ENCODE assay signal across 8 cellular contexts in the genomic region with DNA sequence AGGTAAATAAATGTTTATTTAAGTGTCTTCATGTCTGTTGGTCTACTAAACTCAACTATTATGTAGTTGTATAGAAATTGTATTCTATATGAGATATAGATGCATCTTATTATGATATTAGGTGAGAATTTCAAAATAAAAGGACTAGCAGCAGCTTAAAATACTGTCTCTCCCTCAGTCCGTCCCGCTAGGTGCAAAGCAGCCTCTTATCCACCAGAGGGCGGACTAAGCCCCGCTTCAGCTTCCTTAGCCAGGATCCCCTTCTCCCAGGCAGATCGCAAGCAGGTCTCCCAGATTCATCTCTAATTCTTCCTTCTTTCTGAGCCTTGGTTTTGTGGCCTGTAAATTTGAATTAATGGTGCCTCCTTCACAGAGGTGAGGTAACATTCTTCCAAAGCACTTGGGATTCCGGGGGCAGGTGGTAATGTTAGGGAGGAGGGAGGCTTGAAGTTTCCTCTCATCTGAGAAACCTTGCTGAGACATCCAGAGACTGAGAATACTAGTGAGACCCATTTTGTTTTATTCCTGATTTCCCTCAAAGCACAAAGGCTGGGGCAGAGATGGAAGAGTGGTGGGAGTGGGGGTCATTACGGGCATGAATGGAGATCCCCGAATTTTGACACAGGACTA. TPM values are rescaled to one million over a fixed set of nuclear protein-coding genes. Genes with fewer than 3 reads are reported as not detected.
DNase-seq lines count a peak whose midpoint lies in the region; ATAC-seq and TF ChIP-seq lines count a peak whose summit lies in the region.

No MANE protein-coding gene starts in this region.

- H3K36me3 ChIP-seq in Panc1 (ENCODE audit: control insufficient read depth, insufficient read depth, low read length): no peaks in the 10 kb centered on the region
- H3K36me3 ChIP-seq in trophoblast cell (ENCODE audit: control insufficient read depth in 1 of 2, insufficient read depth in 2 of 2, low read length in 2 of 2): no peaks in the 10 kb centered on the region
- H3K36me3 ChIP-seq in aorta (ENCODE audit: control insufficient read depth in 1 of 2, insufficient read depth in 2 of 2, low read length in 1 of 2): no peaks in the 10 kb centered on the region

- no CpG with 5 or more reads among the region's 8 CpGs for WGBS in trophoblast cell (ENCODE audit: extremely low coverage, insufficient coverage, insufficient read length)
- 24 to 26% methylated on average over 8 of the region's 8 CpGs for WGBS in aorta, 2 donors

- no peak overlapping the region for H3K18ac ChIP-seq in trophoblast cell (ENCODE audit: low read length)

- peak; percentile 16 for DNase-seq in DMS79 (lab: John Stamatoyannopoulos, UW)
- DNase-seq in HT1080 (ENCODE audit: low read depth): peak; percentile 77
- peak; percentile 64 for DNase-seq in Panc1 (ENCODE audit: low read depth, low spot score)
- peak; percentile 46 for DNase-seq in activated naive CD4-positive, alpha-beta T cell treated with Interleukin-2 at 50 U/mL for 16 hours
- DNase-seq in glomerular endothelial cell (ENCODE audit: extremely low read depth, low read depth, low spot score): peak; percentile 37
- peak; percentile 51 to 83 for DNase-seq in trophoblast cell
- DNase-seq in aorta: peak in 1 of 2 donors; percentile 77

- intact Hi-C loops in Panc1 (cut with micrococcal nuclease; ENCODE audit: unreplicated experiment) (loop anchor here (1.0 kb wide), 1 partner anchor 107 kb away; no protein-coding TSS in a partner anchor), aorta (cut with DNase I) (loop anchor here (1.0 to 2.0 kb wide), 2 partner anchors 107 to 108 kb away; no protein-coding TSS in a partner anchor)

- H2AK5ac ChIP-seq in trophoblast cell (ENCODE audit: low read length): no peak overlapping the region

- peak; percentile 84 for ATAC-seq in GM21367 (IDR thresholded peaks at IDR 0.05; ENCODE audit: unreplicated experiment)
- ATAC-seq in Panc1: peak; percentile 95
- ATAC-seq in aorta (ENCODE audit: low FRiP score): peak; percentile 84

- no peaks in the 10 kb centered on the region for H3K4me1 ChIP-seq in Panc1 (ENCODE audit: control insufficient read depth, insufficient read depth, low read length)
- H3K4me1 ChIP-seq in trophoblast cell (ENCODE audit: control insufficient read depth in 1 of 2, insufficient read depth in 2 of 2, low read length in 2 of 2): no peaks in the 10 kb centered on the region
- H3K4me1 ChIP-seq in aorta (ENCODE audit: control insufficient read depth in 1 of 2, insufficient read depth in 2 of 2, low read length in 2 of 2): no peaks in the 10 kb centered on the region

- peak; percentile 90 for TF ChIP-seq CTCF in Panc1 (IDR thresholded peaks at IDR 0.05)

- POLR2A ChIA-PET in Panc1 (lab: Charles Lee): no interaction called here

- H4K12ac ChIP-seq in trophoblast cell (ENCODE audit: low read depth, low read length): no peak overlapping the region

- no peak overlapping the region for H3K4me2 ChIP-seq in trophoblast cell (ENCODE audit: low read length)

- H2BK12ac ChIP-seq in trophoblast cell (ENCODE audit: low read length): no peak overlapping the region

- no peaks in the 10 kb centered on the region for H3K27me3 ChIP-seq in Panc1 (ENCODE audit: control insufficient read depth, insufficient read depth, low read length)
- H3K27me3 ChIP-seq in trophoblast cell (ENCODE audit: insufficient read depth, low read length): no peaks in the 10 kb centered on the region
- H3K27me3 ChIP-seq in aorta (ENCODE audit: control insufficient read depth in 1 of 2, insufficient read depth in 2 of 2, low read length in 1 of 2): no peaks in the 10 kb centered on the region

- no TSS peak for BruUV-seq in Panc1 (replicated peaks; lab: Mats Ljungman, UMichigan)

- H2AFZ ChIP-seq in trophoblast cell (ENCODE audit: insufficient read depth, low read length, poor library complexity): no peak overlapping the region

- CTCF ChIA-PET in Panc1 (lab: Charles Lee): interaction anchor here (0.5 to 2.2 kb wide), 9 partner anchors 12 to 322 kb away, joined by 3 to 12 read pairs (median 4); no protein-coding TSS in a partner anchor

- H3K23ac ChIP-seq in trophoblast cell (ENCODE audit: low read length): no peak overlapping the region

- H3K9me3 ChIP-seq in Panc1 (ENCODE audit: control insufficient read depth, insufficient read depth, low read depth, low read length): no peaks in the 10 kb centered on the region
- H3K9me3 ChIP-seq in trophoblast cell (ENCODE audit: insufficient read depth, low read depth, low read length): peaks cover under 1% of the 10 kb centered on the region
- peaks cover 1% of the 10 kb centered on the region for H3K9me3 ChIP-seq in aorta (ENCODE audit: control insufficient read depth, low read length)

- no peaks in the 10 kb centered on the region for H3K79me1 ChIP-seq in trophoblast cell (ENCODE audit: low read length)

- no peak overlapping the region for H3K4me3 ChIP-seq in Panc1 (ENCODE audit: low read depth in 2 of 2, low read length in 2 of 2)
- H3K4me3 ChIP-seq in trophoblast cell (ENCODE audit: low read depth, low read length): no peak overlapping the region
- no peak overlapping the region for H3K4me3 ChIP-seq in aorta (ENCODE audit: low read length in 2 of 2)

- in situ Hi-C loops in Panc1 (cut with HindIII; ENCODE audit: low pct_unique_long_range_greater_than_20kb, low sequenced_read_pairs): no loop called here

- H3K79me2 ChIP-seq in trophoblast cell (ENCODE audit: control insufficient read depth, insufficient read depth, low read length, poor library complexity): no peaks in the 10 kb centered on the region

- no peak overlapping the region for H4K8ac ChIP-seq in trophoblast cell (ENCODE audit: low read depth, low read length)

- no peak overlapping the region for H3K9ac ChIP-seq in trophoblast cell (ENCODE audit: low read length)

- H2BK120ac ChIP-seq in trophoblast cell (ENCODE audit: insufficient read depth, low read length, poor library complexity): no peak overlapping the region

- H3K27ac ChIP-seq in Panc1 (ENCODE audit: low read length) (no peak overlapping the region), trophoblast cell (ENCODE audit: low read depth, low read length) (no peak overlapping the region), aorta (ENCODE audit: low read depth in 1 of 2, low read length in 2 of 2) (no peak overlapping the region)

- H3K4ac ChIP-seq in trophoblast cell (ENCODE audit: low read depth, low read length): no peak overlapping the region

- no peak overlapping the region for H2BK5ac ChIP-seq in trophoblast cell (ENCODE audit: low read depth, low read length, poor library complexity)

- no peak overlapping the region for H4K91ac ChIP-seq in trophoblast cell (ENCODE audit: low read depth, low read length)

- no peak overlapping the region for H3K14ac ChIP-seq in trophoblast cell (ENCODE audit: low read length)

RNA-seq across cellular contexts. Expression of a gene that starts 13.5 kb away (rescaled TPM):
- 4.0 and 4.3 TPM in 2 replicates for total RNA-seq in HT1080 (2014; rRNA removed; shearing (Covaris generic))
- polyA plus RNA-seq in HT1080 (2015; cell fraction: cytosol; rRNA removed): 5.5 and 7.2 TPM in 2 replicates
- 11.2 and 12.3 TPM in 2 replicates for polyA plus RNA-seq in HT1080 (2015; cell fraction: nucleus; rRNA removed)
- total RNA-seq in Panc1 (2021; ENCODE audit: unreplicated experiment) (0.08 TPM), glomerular endothelial cell (0.18 TPM in 1 of 2 replicates, not detected in the other), aorta (1 to 10 TPM; 1.1 to 1.3 TPM)
- 0.19 TPM for polyA plus RNA-seq in Panc1 (2012; ENCODE audit: insufficient read length)
- 0.04 and 0.08 TPM in 2 replicates for polyA plus RNA-seq in trophoblast cell (2013)
- under 1 TPM; 0.63 to 0.95 TPM for polyA plus RNA-seq in aorta

RNA-seq across cellular contexts. Expression of a gene that starts 27.8 kb away (rescaled TPM):
- total RNA-seq in HT1080 (2014; rRNA removed; shearing (Covaris generic)): 0.19 TPM in 1 of 2 replicates, not detected in the other
- 0.10 and 0.43 TPM in 2 replicates for polyA plus RNA-seq in HT1080 (2015; cell fraction: cytosol; rRNA removed)
- polyA plus RNA-seq in HT1080 (2015; cell fraction: nucleus; rRNA removed): 0.60 TPM in 1 of 2 replicates, not detected in the other
- not detected for total RNA-seq in Panc1 (2021; ENCODE audit: unreplicated experiment)
- not detected for polyA plus RNA-seq in Panc1 (2012; ENCODE audit: insufficient read length)
- total RNA-seq in glomerular endothelial cell: not detected in 2 replicates
- polyA plus RNA-seq in trophoblast cell (2013): 0.86 and 0.90 TPM in 2 replicates
- under 1 TPM; 0.15 to 0.16 TPM for total RNA-seq in aorta
- polyA plus RNA-seq in aorta: not detected
